In the genomic region with DNA sequence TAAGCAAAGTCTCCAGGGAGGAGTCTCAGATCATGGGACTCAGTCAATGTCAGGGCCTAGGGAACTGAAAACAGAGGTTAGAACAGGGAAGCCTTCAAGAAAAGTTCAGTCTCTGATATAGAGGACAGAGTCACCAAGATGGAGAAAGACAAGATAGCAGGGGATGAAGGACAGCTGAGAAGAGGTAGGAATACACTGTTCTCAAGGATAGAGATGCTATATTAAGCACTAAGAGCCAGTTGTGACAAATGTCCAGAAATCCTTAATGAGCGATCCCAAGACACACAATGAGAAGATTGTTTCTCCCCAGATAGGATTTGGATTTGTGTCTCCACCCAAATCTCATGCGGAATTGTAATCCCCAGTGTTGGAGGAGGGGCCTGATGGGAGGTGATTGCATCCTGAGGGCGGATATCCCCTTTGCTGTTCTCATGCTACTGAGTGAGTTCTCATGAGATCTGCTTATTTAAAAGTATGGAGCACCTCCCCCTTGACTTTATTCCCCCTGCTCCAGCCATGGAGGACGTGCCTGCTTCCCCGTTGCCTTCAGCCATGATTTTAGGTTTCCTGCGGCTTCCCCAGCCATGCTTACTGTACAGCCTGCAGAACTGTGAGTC, we compare ENCODE assay signal across 1 cellular context.
TF ChIP-seq lines count a peak whose summit lies in the region.

No MANE protein-coding gene starts in this region.

TF ChIP-seq in H1, 55 proteins besides CTCF, POLR2A, EP300 and RAD21 (continued from another document):
- TF ChIP-seq SP1 (IDR thresholded peaks at IDR 0.05; ENCODE audit: low read depth, low read length) (no peak), JUND (IDR thresholded peaks at IDR 0.05; ENCODE audit: low read length) (no peak), HDAC2 (IDR thresholded peaks at IDR 0.05; ENCODE audit: borderline replicate concordance in 1 of 2, low read depth in 2 of 2, low read length in 2 of 2) (no peak), ZNF274 (IDR thresholded peaks at IDR 0.05; ENCODE audit: borderline replicate concordance, extremely low read depth, low read length) (no peak), HDAC6 (IDR thresholded peaks at IDR 0.05; ENCODE audit: low read depth, low read length) (no peak), KDM1A (IDR thresholded peaks at IDR 0.05; ENCODE audit: borderline replicate concordance, low read length) (no peak)
